8 cellular contexts compared by ENCODE assay signal in genomic region chr2:9423100-9423921, GRCh38. TPM values are rescaled to one million over a fixed set of nuclear protein-coding genes. Genes with fewer than 3 reads are reported as not detected.
DNase-seq lines count a peak whose midpoint lies in the region; ATAC-seq and TF ChIP-seq lines count a peak whose summit lies in the region.

TSS of gene CPSF3 (plus strand) at chr2:9423654. CDS start at chr2:9423774, 120 bp downstream.
A gene with protein sequence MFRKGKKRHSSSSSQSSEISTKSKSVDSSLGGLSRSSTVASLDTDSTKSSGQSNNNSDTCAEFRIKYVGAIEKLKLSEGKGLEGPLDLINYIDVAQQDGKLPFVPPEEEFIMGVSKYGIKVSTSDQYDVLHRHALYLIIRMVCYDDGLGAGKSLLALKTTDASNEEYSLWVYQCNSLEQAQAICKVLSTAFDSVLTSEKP (minus strand): TSS chr2:9423528. CDS start chr2:9418697, 4,831 bp downstream.

- H3K9me3 Mint-ChIP-seq in CD8-positive, alpha-beta T cell = no peaks in the 10 kb centered on the region

- H3K27me3 Mint-ChIP-seq in CD8-positive, alpha-beta T cell (ENCODE audit: low read depth) = no peaks in the 10 kb centered on the region

- no peaks in the 10 kb centered on the region for H3K36me3 ChIP-seq in CD8-positive, alpha-beta T cell (ENCODE audit: insufficient read depth, low read length)
- H3K36me3 ChIP-seq in lung (ENCODE audit: control insufficient read depth in 2 of 2, insufficient read depth in 2 of 2, low read length in 2 of 2) = no peaks in the 10 kb centered on the region

- whole genome bisulfite sequencing in lung, 2 donors = 0% methylated on average over 81 to 91 of the region's 91 CpGs

- no peaks in the 10 kb centered on the region for H3K9me3 ChIP-seq in CD8-positive, alpha-beta T cell (ENCODE audit: low read length)
- H3K9me3 ChIP-seq in lung (ENCODE audit: control insufficient read depth in 2 of 2, insufficient read depth in 1 of 2, low read length in 1 of 2) = no peaks in the 10 kb centered on the region

- H3K4me3 Mint-ChIP-seq in CD8-positive, alpha-beta T cell = no peak within 1 kb of the TSS

- ATAC-seq in CD8-positive, alpha-beta T cell = peak; percentile 86
- ATAC-seq in GM19467 (IDR thresholded peaks at IDR 0.05; ENCODE audit: unreplicated experiment) (peak; percentile 77), lung (ENCODE audit: insufficient read depth, low FRiP score) (peak; percentile 93)

- POLR2A ChIA-PET in CD8-positive, alpha-beta T cell (lab: Charles Lee) = interaction anchor here (0.5 to 2.1 kb wide), 8 partner anchors 15 to 208 kb away, joined by 3 to 20 read pairs (median 4); partner anchors contain the start of genes ADAM17, IAH1 and YWHAQ

- H3K27ac Mint-ChIP-seq in CD8-positive, alpha-beta T cell = peak within 1 kb of the TSS; percentile 89

- H3K27ac ChIP-seq in CD8-positive, alpha-beta T cell (ENCODE audit: low read depth, low read length) = peak within 1 kb of the TSS; percentile 89
- H3K27ac ChIP-seq in lung (ENCODE audit: low read depth in 1 of 2, low read length in 1 of 2) = peak within 1 kb of the TSS; percentile 84 to 97

- CTCF ChIA-PET in CD8-positive, alpha-beta T cell (lab: Charles Lee) = interaction anchor here (0.9 to 1.1 kb wide), 2 partner anchors 20 to 207 kb away, joined by 3 read pairs; partner anchors contain the start of gene YWHAQ

- H3K4me1 Mint-ChIP-seq in CD8-positive, alpha-beta T cell (ENCODE audit: low read depth) = peaks cover 34% of the 10 kb centered on the region

- peak within 1 kb of the TSS; percentile 98 for H3K4me3 ChIP-seq in CD8-positive, alpha-beta T cell (ENCODE audit: low read depth, low read length)
- H3K4me3 ChIP-seq in lung = peak within 1 kb of the TSS; percentile 90

- peaks cover 22% of the 10 kb centered on the region for H3K4me1 ChIP-seq in CD8-positive, alpha-beta T cell (ENCODE audit: insufficient read depth, low read length)
- H3K4me1 ChIP-seq in lung (ENCODE audit: control insufficient read depth in 2 of 2, insufficient read depth in 2 of 2, low read length in 2 of 2) = peaks cover 2 to 8% of the 10 kb centered on the region in 2 donors

- no peak for TF ChIP-seq CTCF in CD8-positive, alpha-beta T cell (IDR thresholded peaks at IDR 0.05)
- TF ChIP-seq CTCF in lung (IDR thresholded peaks at IDR 0.05; ENCODE audit: control extremely low read depth, extremely low read depth) = no peak

- intact Hi-C loops in CD8-positive, alpha-beta T cell (cut with DNase I, micrococcal nuclease) = loop anchor here (1.0 to 10.0 kb wide), 12 partner anchors 51 to 1966 kb away; partner anchors contain the start of genes IAH1 (in 2 of the 2), TAF1B (in 2 of the 2), ADAM17 (in 1 of the 2) and KIDINS220 (in 1 of the 2)

- peaks cover 16% of the 10 kb centered on the region for H3K36me3 Mint-ChIP-seq in CD8-positive, alpha-beta T cell

- H3K27me3 ChIP-seq in CD8-positive, alpha-beta T cell (ENCODE audit: insufficient read depth, low read length) = no peaks in the 10 kb centered on the region
- no peaks in the 10 kb centered on the region for H3K27me3 ChIP-seq in lung (ENCODE audit: control insufficient read depth, insufficient read depth)

- peak; percentile 92 to 98 (median 97) for DNase-seq in CD8-positive, alpha-beta T cell
- DNase-seq in HS-27A (ENCODE audit: low read depth) (peak; percentile 89), NK-92 (lab: John Stamatoyannopoulos, UW; ENCODE audit: unreplicated experiment) (peak; percentile 86), lung (ENCODE audit: low spot score) (peak; percentile 97)
- DNase-seq in activated CD8-positive, alpha-beta memory T cell treated with anti-CD3 and anti-CD28 coated beads for 1 hour (ENCODE audit: extremely low read depth in 1 of 2, low read depth in 1 of 2) = peak; percentile 95 to 96
- DNase-seq in effector CD4-positive, alpha-beta T cell = peak; percentile 96
- peak; percentile 91 to 94 (median 94) for DNase-seq in stimulated activated CD4-positive, alpha-beta T cell treated with anti-CD3 and anti-CD28 coated beads, TNF-alpha, amount 100 ng/mL, for 4 hours (ENCODE audit: low read depth in 3 of 3)

RNA-seq across cellular contexts. Expression of gene CPSF3, which starts in this region (rescaled TPM):
- total RNA-seq in CD8-positive, alpha-beta T cell = 10 to 100 TPM; 14.1 to 14.7 TPM
- total RNA-seq in lung = 10 to 100 TPM; 23.7 to 25.9 TPM
- polyA plus RNA-seq in lung = 10 to 100 TPM; 15.6 to 17.8 TPM

RNA-seq across cellular contexts. Expression of the second gene that starts in this region (rescaled TPM):
- total RNA-seq in CD8-positive, alpha-beta T cell = 10 to 100 TPM; 37.2 to 38.8 TPM
- total RNA-seq in lung = 10 to 100 TPM; 32.4 to 75.6 TPM
- 100 to 1,000 TPM in 1 of 2 donors, 10 to 100 TPM in 1; 49.7 to 100 TPM for polyA plus RNA-seq in lung

Comparison
In these comparisons a context has a peak if more than half of its experiments do, and no peak if none do; other contexts are left out.
1. Peak in every context shown above with its lines: DNase-seq, ATAC-seq, H3K4me3 ChIP-seq and H3K27ac ChIP-seq.